Comparison of ENCODE assay signal across 8 cellular contexts in genomic region chr18:3012920-3013810, GRCh38. TPM values are rescaled to one million over a fixed set of nuclear protein-coding genes. Genes with fewer than 3 reads are reported as not detected.
DNase-seq lines count a peak whose midpoint lies in the region; ATAC-seq, FAIRE-seq and TF ChIP-seq lines count a peak whose summit lies in the region.

TSS of gene LPIN2 (minus strand) at chr18:3013144. CDS start at chr18:2960840, 52,304 bp downstream.

- no peaks in the 10 kb centered on the region for H3K9me3 Mint-ChIP-seq in WTC11

- no peaks in the 10 kb centered on the region for H3K27me3 Mint-ChIP-seq in WTC11 (ENCODE audit: low read depth)

- WGBS in small intestine, 3 donors, result 1 to 2% (median 1%) methylated on average over 32 to 93 of the region's 93 CpGs

- H3K4me3 Mint-ChIP-seq in WTC11, result peak within 1 kb of the TSS; percentile 95

- peaks cover 48% of the 10 kb centered on the region for H3K4me1 Mint-ChIP-seq in WTC11

- POLR2A ChIA-PET in WTC11 (lab: Charles Lee), result interaction anchor here (0.5 to 1.0 kb wide), 2 partner anchors 69 to 233 kb away, joined by 3 to 5 read pairs; no protein-coding TSS in a partner anchor

- H3K4me1 ChIP-seq in small intestine (ENCODE audit: control insufficient read depth in 2 of 2, insufficient read depth in 1 of 2, low read depth in 1 of 2, low read length in 1 of 2), result peaks cover 2 to 9% of the 10 kb centered on the region in 2 donors

- H3K36me3 Mint-ChIP-seq in WTC11, result peaks cover 17% of the 10 kb centered on the region

- peak within 1 kb of the TSS; percentile 96 for H3K27ac Mint-ChIP-seq in WTC11

- H3K4me3 ChIP-seq in cardiac fibroblast (replicated peaks in 1 of 2; ENCODE audit: low read depth in 2 of 2, low read length in 2 of 2) (peak within 1 kb of the TSS; percentile 61 to 71), small intestine (ENCODE audit: low read depth in 1 of 2, low read length in 2 of 2) (peak within 1 kb of the TSS; percentile 74 to 98)

- H3K27me3 ChIP-seq in small intestine (ENCODE audit: control insufficient read depth in 2 of 2, insufficient read depth in 2 of 2, low read length in 2 of 2), result no peaks in the 10 kb centered on the region

- H3K36me3 ChIP-seq in small intestine (ENCODE audit: control insufficient read depth in 2 of 2, insufficient read depth in 2 of 2, low read length in 2 of 2), result no peaks in the 10 kb centered on the region

- FAIRE-seq in small intestine (lab: Jason Lieb, UNC), result no peak

- H3K9me3 ChIP-seq in small intestine (ENCODE audit: control insufficient read depth, low read depth), result no peaks in the 10 kb centered on the region

- ATAC-seq in HG03196 (IDR thresholded peaks at IDR 0.05; ENCODE audit: unreplicated experiment), result peak; percentile 86
- ATAC-seq in WTC11, result peak; percentile 91

- in situ Hi-C loops in GM18951 (cut with MboI; ENCODE audit: low sequenced_read_pairs, unreplicated experiment), result no loop called here

- peak within 1 kb of the TSS; percentile 93 to 96 for H3K27ac ChIP-seq in small intestine (ENCODE audit: low read depth in 1 of 2, low read length in 1 of 2)

- CTCF ChIA-PET in WTC11 (lab: Charles Lee), result interaction anchor here (0.5 kb wide), 1 partner anchor 581 kb away, joined by 3 read pairs; no protein-coding TSS in a partner anchor

- TF ChIP-seq CTCF in WTC11 (IDR thresholded peaks at IDR 0.05) (no peak), cardiac fibroblast (IDR thresholded peaks at IDR 0.05; ENCODE audit: low read depth, low read length) (no peak)

- TF ChIP-seq POLR2A in GM18951 (IDR thresholded peaks at IDR 0.05; ENCODE audit: extremely low read depth, insufficient read depth, insufficient read length), result peak; percentile 61

- DNase-seq in AG08396 (ENCODE audit: low spot score) (peak; percentile 98), NCI-H226 (peak; percentile 88), WTC11 (ENCODE audit: low spot score) (peak; percentile 96), cardiac fibroblast (ENCODE audit: low read depth in 2 of 2) (peak; percentile 98 to 99), iPS-NIHi11 (ENCODE audit: low spot score) (peak; percentile 98), small intestine (peak; percentile 97)

TF ChIP-seq in WTC11, 78 proteins besides CTCF, POLR2A, EP300 and RAD21:
- TF ChIP-seq E2F5 (CRISPR knock-in tag; IDR thresholded peaks at IDR 0.05) (peak; percentile 1; the same call in 1 of the 2 replicates), USF1 (CRISPR knock-in tag; IDR thresholded peaks at IDR 0.05) (peak; percentile 83), TEAD4 (CRISPR knock-in tag; IDR thresholded peaks at IDR 0.05) (no peak), KAT7 (CRISPR knock-in tag; IDR thresholded peaks at IDR 0.05; ENCODE audit: borderline replicate concordance) (no peak), ZNF423 (CRISPR knock-in tag; IDR thresholded peaks at IDR 0.05) (0 out of 2 replicates have a peak, but pooled peaks have one; percentile 11), USF2 (CRISPR knock-in tag; IDR thresholded peaks at IDR 0.05) (peak; percentile 89), FOXJ3 (CRISPR knock-in tag; IDR thresholded peaks at IDR 0.05; ENCODE audit: borderline replicate concordance) (no peak)

RNA-seq across cellular contexts. Expression of gene LPIN2, which starts in this region (rescaled TPM):
- 10.4 to 12.2 TPM (median 11.8 TPM) in 3 replicates for total RNA-seq in WTC11 (2021)
- 10 to 100 TPM; 20.0 to 91.5 (median 63.0) TPM for polyA plus RNA-seq in small intestine

Comparison
In these comparisons a context has a peak if more than half of its experiments do, and no peak if none do; other contexts are left out.
1. Peak in every context shown above with its lines: DNase-seq, ATAC-seq, H3K4me3 ChIP-seq and H3K27ac ChIP-seq.